8 cellular contexts compared by ENCODE assay signal in genomic region chr21:17554619-17555472, GRCh38. TPM values are rescaled to one million over a fixed set of nuclear protein-coding genes. Genes with fewer than 3 reads are reported as not detected.
DNase-seq lines count a peak whose midpoint lies in the region; ATAC-seq, FAIRE-seq and TF ChIP-seq lines count a peak whose summit lies in the region.

No MANE protein-coding gene starts in this region.

- DNase-seq in HEK293T (ENCODE audit: extremely low spot score) (peak; percentile 19), WTC11 (ENCODE audit: low spot score) (no peak), kidney epithelial cell (ENCODE audit: low read depth) (no peak), DMS79 (lab: John Stamatoyannopoulos, UW) (no peak)
- DNase-seq in activated T-helper 2 cell treated with anti-CD3 and anti-CD28 coated beads, Interferon-gamma antibody, Interleukin-2, Interleukin-4, amounts not matched to agents 10 μg/mL and 5 μg/mL and 100 μg/mL, durations not matched to agents 14 hours and 24 hours and 36 hours (ENCODE audit: low spot score) = no peak

- H3K27ac Mint-ChIP-seq in WTC11 = peak overlapping the region; percentile 69
- H3K27ac Mint-ChIP-seq in activated T-helper 2 cell treated with anti-CD3 and anti-CD28 coated beads, Interferon-gamma antibody, Interleukin-2, Interleukin-4, amounts not matched to agents 10 μg/mL and 5 μg/mL and 100 μg/mL, durations not matched to agents 14 hours and 24 hours and 36 hours = no peak overlapping the region

- H3K27me3 Mint-ChIP-seq in WTC11 (ENCODE audit: low read depth) = no peaks in the 10 kb centered on the region
- H3K27me3 Mint-ChIP-seq in activated T-helper 2 cell treated with anti-CD3 and anti-CD28 coated beads, Interferon-gamma antibody, Interleukin-2, Interleukin-4, amounts not matched to agents 10 μg/mL and 5 μg/mL and 100 μg/mL, durations not matched to agents 14 hours and 24 hours and 36 hours (ENCODE audit: low read depth) = no peaks in the 10 kb centered on the region

- peaks cover 62% of the 10 kb centered on the region for H3K36me3 Mint-ChIP-seq in WTC11
- no peaks in the 10 kb centered on the region for H3K36me3 Mint-ChIP-seq in activated T-helper 2 cell treated with anti-CD3 and anti-CD28 coated beads, Interferon-gamma antibody, Interleukin-2, Interleukin-4, amounts not matched to agents 10 μg/mL and 5 μg/mL and 100 μg/mL, durations not matched to agents 14 hours and 24 hours and 36 hours (ENCODE audit: low read depth)

- H3K4me1 Mint-ChIP-seq in WTC11 = peaks cover 8% of the 10 kb centered on the region
- H3K4me1 Mint-ChIP-seq in activated T-helper 2 cell treated with anti-CD3 and anti-CD28 coated beads, Interferon-gamma antibody, Interleukin-2, Interleukin-4, amounts not matched to agents 10 μg/mL and 5 μg/mL and 100 μg/mL, durations not matched to agents 14 hours and 24 hours and 36 hours (ENCODE audit: low read depth) = peaks cover 4% of the 10 kb centered on the region

- H3K36me3 ChIP-seq in kidney epithelial cell (ENCODE audit: control insufficient read depth, insufficient read depth, low read length) = no peaks in the 10 kb centered on the region

- H3K4me3 ChIP-seq in kidney epithelial cell (ENCODE audit: low read depth, low read length) = no peak overlapping the region

- no peaks in the 10 kb centered on the region for H3K27me3 ChIP-seq in kidney epithelial cell (ENCODE audit: control insufficient read depth, insufficient read depth, low read length)

- H3K4me3 Mint-ChIP-seq in WTC11 = no peak overlapping the region
- H3K4me3 Mint-ChIP-seq in activated T-helper 2 cell treated with anti-CD3 and anti-CD28 coated beads, Interferon-gamma antibody, Interleukin-2, Interleukin-4, amounts not matched to agents 10 μg/mL and 5 μg/mL and 100 μg/mL, durations not matched to agents 14 hours and 24 hours and 36 hours (ENCODE audit: low read depth) = no peak overlapping the region

- TF ChIP-seq CTCF in WTC11 (IDR thresholded peaks at IDR 0.05) (no peak), kidney epithelial cell (IDR thresholded peaks at IDR 0.05; ENCODE audit: insufficient read depth, low read length, poor library complexity, severe bottlenecking) (peak; percentile 31)

- POLR2A ChIA-PET in HEK293T (lab: Yijun Ruan, JAX) = interaction anchor here (1.0 to 1.2 kb wide), 2 partner anchors 13 to 41 kb away, joined by 3 to 6 read pairs; partner anchors contain the start of gene CXADR
- POLR2A ChIA-PET in WTC11 (lab: Charles Lee) = interaction anchor here (0.5 to 1.0 kb wide), 4 partner anchors 19 to 213 kb away, joined by 3 read pairs; partner anchors contain the start of gene CXADR

- intact Hi-C loops in activated T-helper 2 cell treated with anti-CD3 and anti-CD28 coated beads, Interferon-gamma antibody, Interleukin-2, Interleukin-4, amounts not matched to agents 10 μg/mL and 5 μg/mL and 100 μg/mL, durations not matched to agents 14 hours and 24 hours and 36 hours (cut with micrococcal nuclease) = no loop called here

- no peaks in the 10 kb centered on the region for H3K9me3 Mint-ChIP-seq in WTC11
- no peaks in the 10 kb centered on the region for H3K9me3 Mint-ChIP-seq in activated T-helper 2 cell treated with anti-CD3 and anti-CD28 coated beads, Interferon-gamma antibody, Interleukin-2, Interleukin-4, amounts not matched to agents 10 μg/mL and 5 μg/mL and 100 μg/mL, durations not matched to agents 14 hours and 24 hours and 36 hours

- FAIRE-seq in A204.1 (lab: Jason Lieb, UNC) = peak; percentile 60

- peak; percentile 61 for ATAC-seq in WTC11
- ATAC-seq in GM18520 (IDR thresholded peaks at IDR 0.05; ENCODE audit: unreplicated experiment) = no peak
- no peak for ATAC-seq in HG02885 (IDR thresholded peaks at IDR 0.05; ENCODE audit: poor library complexity, unreplicated experiment)

- CTCF ChIA-PET in HEK293T (lab: Yijun Ruan, JAX) = interaction anchor here (0.6 to 1.6 kb wide), 10 partner anchors 13 to 191 kb away, joined by 3 to 9 read pairs (median 4); partner anchors contain the start of gene CXADR
- CTCF ChIA-PET in WTC11 (lab: Charles Lee) = interaction anchor here (0.6 to 1.9 kb wide), 24 partner anchors 10 to 168 kb away, joined by 3 to 71 read pairs (median 4); no protein-coding TSS in a partner anchor

TF ChIP-seq in HEK293T, 16 proteins besides CTCF, POLR2A, EP300 and RAD21:
- TF ChIP-seq L3MBTL2 (conservative IDR thresholded peaks at IDR 0.05) (no peak), PKNOX1 (IDR thresholded peaks at IDR 0.05) (peak; percentile 71)

TF ChIP-seq in WTC11, 78 proteins besides CTCF, POLR2A, EP300 and RAD21 (continues in another document):
- TF ChIP-seq TCF7 (CRISPR knock-in tag; IDR thresholded peaks at IDR 0.05; ENCODE audit: low read depth) = no peak
- no peak for TF ChIP-seq E2F1 (CRISPR knock-in tag; IDR thresholded peaks at IDR 0.05)
- no peak for TF ChIP-seq TEAD4 (CRISPR knock-in tag; IDR thresholded peaks at IDR 0.05)
- no peak for TF ChIP-seq ZBTB43 (CRISPR knock-in tag; IDR thresholded peaks at IDR 0.05)
- TF ChIP-seq AFF4 (CRISPR knock-in tag; IDR thresholded peaks at IDR 0.05; ENCODE audit: borderline replicate concordance) = no peak
- TF ChIP-seq IRF1 (CRISPR knock-in tag; IDR thresholded peaks at IDR 0.05) = no peak

RNA-seq across cellular contexts. Expression of gene CXADR, which starts 42.0 kb away (rescaled TPM):
- total RNA-seq in WTC11 (2021) (119 to 125 TPM (median 119 TPM) in 3 replicates), kidney epithelial cell (40.4 and 40.5 TPM in 2 replicates)
- total RNA-seq in activated T-helper 2 cell treated with anti-CD3 and anti-CD28 coated beads, Interferon-gamma antibody, Interleukin-2, Interleukin-4, amounts not matched to agents 10 μg/mL and 5 μg/mL and 100 μg/mL, durations not matched to agents 14 hours and 24 hours and 36 hours = 0.39 and 0.64 TPM in 2 replicates

RNA-seq across cellular contexts. Expression of gene BTG3, which starts 57.9 kb away (rescaled TPM):
- total RNA-seq in WTC11 (2021) = 21.2 to 25.2 TPM (median 23.9 TPM) in 3 replicates
- 56.2 and 82.8 TPM in 2 replicates for total RNA-seq in kidney epithelial cell
- 58.3 and 58.9 TPM in 2 replicates for total RNA-seq in activated T-helper 2 cell treated with anti-CD3 and anti-CD28 coated beads, Interferon-gamma antibody, Interleukin-2, Interleukin-4, amounts not matched to agents 10 μg/mL and 5 μg/mL and 100 μg/mL, durations not matched to agents 14 hours and 24 hours and 36 hours

Comparison
In these comparisons a context has a peak if more than half of its experiments do, and no peak if none do; other contexts are left out.
1. RNA of gene CXADR, which starts 42.0 kb away (total RNA-seq): 119 to 125 TPM in WTC11 and 40.4 to 40.5 TPM in kidney epithelial cell; 0.39 to 0.64 TPM in activated T-helper 2 cell treated with anti-CD3 and anti-CD28 coated beads, Interferon-gamma antibody, Interleukin-2, Interleukin-4, amounts not matched to agents 10 μg/mL and 5 μg/mL and 100 μg/mL, durations not matched to agents 14 hours and 24 hours and 36 hours; every median in the first group is over 10 times any median in the second.